In the genomic region with DNA sequence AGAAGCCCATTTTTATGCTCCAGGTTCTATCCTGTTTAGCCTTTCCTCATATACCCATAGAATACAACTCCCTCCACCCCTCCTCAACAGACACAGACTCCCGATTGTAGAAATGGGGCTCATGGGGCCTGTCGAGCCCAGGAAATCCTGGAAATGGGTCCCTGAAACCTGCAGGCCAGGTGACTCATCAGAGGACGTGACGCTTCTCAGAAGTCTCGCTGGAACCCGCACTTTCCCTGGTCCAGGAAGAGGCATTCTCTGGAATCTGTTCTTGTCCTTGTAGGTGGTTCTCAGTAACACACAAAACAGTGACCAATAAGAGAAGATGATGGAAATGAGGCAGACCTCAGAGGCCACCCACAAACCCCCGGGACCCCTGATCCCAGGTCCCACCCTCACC, we compare ENCODE assay signal across 2 cellular contexts.
TF ChIP-seq lines count a peak whose summit lies in the region.

No MANE protein-coding gene starts in this region.

TF ChIP-seq in GM23338, 12 proteins besides CTCF, POLR2A, EP300 and RAD21 (continued from another document):
- TF ChIP-seq ZNF331 (CRISPR knock-in tag; IDR thresholded peaks at IDR 0.05; ENCODE audit: low read depth) = no peak
- no peak for TF ChIP-seq EZH2 (IDR thresholded peaks at IDR 0.05; ENCODE audit: low read depth, unreplicated experiment)
- TF ChIP-seq EZH2phosphoT487 (IDR thresholded peaks at IDR 0.05; ENCODE audit: unreplicated experiment) = no peak
- no peak for TF ChIP-seq STAT1 (IDR thresholded peaks at IDR 0.05; ENCODE audit: unreplicated experiment)

TF ChIP-seq in WTC11, 78 proteins besides CTCF, POLR2A, EP300 and RAD21 (continued from another document):
- no peak for TF ChIP-seq STAT6 (CRISPR knock-in tag; conservative IDR thresholded peaks at IDR 0.05; ENCODE audit: low read depth)
- TF ChIP-seq HMGA2 (CRISPR knock-in tag; IDR thresholded peaks at IDR 0.05) = no peak
- TF ChIP-seq, protein P1, sequence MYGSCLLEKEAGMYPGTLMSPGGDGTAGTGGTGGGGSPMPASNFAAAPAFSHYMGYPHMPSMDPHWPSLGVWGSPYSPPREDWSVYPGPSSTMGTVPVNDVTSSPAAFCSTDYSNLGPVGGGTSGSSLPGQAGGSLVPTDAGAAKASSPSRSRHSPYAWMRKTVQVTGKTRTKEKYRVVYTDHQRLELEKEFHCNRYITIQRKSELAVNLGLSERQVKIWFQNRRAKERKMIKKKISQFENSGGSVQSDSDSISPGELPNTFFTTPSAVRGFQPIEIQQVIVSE (CRISPR knock-in tag; IDR thresholded peaks at IDR 0.05; ENCODE audit: borderline replicate concordance) = no peak
TF ChIP-seq in WTC11: peak in this region for 0.
